9 cellular contexts compared by ENCODE assay signal in the genomic region with DNA sequence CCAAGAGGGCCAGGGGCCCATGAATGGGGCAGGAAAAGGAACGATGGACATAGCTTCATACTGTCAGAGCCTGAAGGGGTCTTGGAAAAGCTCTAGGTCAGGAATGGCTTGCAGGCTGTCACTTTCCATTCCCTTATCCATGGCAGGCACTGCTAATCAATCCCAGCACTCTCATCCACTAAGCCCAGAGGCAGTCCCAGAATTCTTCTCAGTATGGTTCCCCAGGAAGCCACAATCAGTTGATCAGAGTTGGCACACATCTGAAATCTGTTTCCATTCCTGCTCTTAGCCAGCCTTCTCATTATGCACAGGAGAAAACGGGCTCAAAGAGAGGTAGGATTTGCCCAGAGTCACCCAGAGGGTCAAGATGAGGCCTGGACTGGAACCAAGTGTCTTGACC.
"Had no signal": no experiment of that assay in that cellular context is flagged by ENCODE, and none has a peak within 500 bp of the region (broad histone marks: within the 10 kb centered on the region; RNA-seq: fewer than 3 reads in every experiment).

No MANE protein-coding gene starts in this region.

- H3K4me2 ChIP-seq: KMS-11 had no signal

- H3K9me3 Mint-ChIP-seq: HFFc6 had no signal

- DNase-seq: GM23248, GOT3, H7, HCEC 1CT, HFFc6, IMR-90, KBM-7 had no signal

- H3K27ac ChIP-seq: GM23248, KMS-11 had no signal

- H3K4me3 ChIP-seq: GM23248 had no signal

- H3K4me3 Mint-ChIP-seq: HFFc6 had no signal

- H3K27ac Mint-ChIP-seq: HFFc6 had no signal

- H3K9ac ChIP-seq: GM23248, KMS-11 had no signal

- H2AFZ ChIP-seq: GM23248 had no signal

- FAIRE-seq: HTR-8/SVneo had no signal
